1 cellular context compared by ENCODE assay signal in genomic region chr2:161046876-161047275, GRCh38.
TF ChIP-seq lines count a peak whose summit lies in the region.

No MANE protein-coding gene starts in this region.

TF ChIP-seq in GM23338, 12 proteins besides CTCF, POLR2A, EP300 and RAD21 (continued from another document):
- no peak for TF ChIP-seq ZNF462 (CRISPR knock-in tag; IDR thresholded peaks at IDR 0.05)
- TF ChIP-seq EZH2 (IDR thresholded peaks at IDR 0.05; ENCODE audit: low read depth, unreplicated experiment), result no peak
- no peak for TF ChIP-seq ZNF331 (CRISPR knock-in tag; IDR thresholded peaks at IDR 0.05; ENCODE audit: low read depth)
- TF ChIP-seq EZH2phosphoT487 (IDR thresholded peaks at IDR 0.05; ENCODE audit: unreplicated experiment), result no peak
- TF ChIP-seq JUNB (IDR thresholded peaks at IDR 0.05; ENCODE audit: unreplicated experiment), result no peak
